Comparison of ENCODE assay signal across 1 cellular context in the genomic region with DNA sequence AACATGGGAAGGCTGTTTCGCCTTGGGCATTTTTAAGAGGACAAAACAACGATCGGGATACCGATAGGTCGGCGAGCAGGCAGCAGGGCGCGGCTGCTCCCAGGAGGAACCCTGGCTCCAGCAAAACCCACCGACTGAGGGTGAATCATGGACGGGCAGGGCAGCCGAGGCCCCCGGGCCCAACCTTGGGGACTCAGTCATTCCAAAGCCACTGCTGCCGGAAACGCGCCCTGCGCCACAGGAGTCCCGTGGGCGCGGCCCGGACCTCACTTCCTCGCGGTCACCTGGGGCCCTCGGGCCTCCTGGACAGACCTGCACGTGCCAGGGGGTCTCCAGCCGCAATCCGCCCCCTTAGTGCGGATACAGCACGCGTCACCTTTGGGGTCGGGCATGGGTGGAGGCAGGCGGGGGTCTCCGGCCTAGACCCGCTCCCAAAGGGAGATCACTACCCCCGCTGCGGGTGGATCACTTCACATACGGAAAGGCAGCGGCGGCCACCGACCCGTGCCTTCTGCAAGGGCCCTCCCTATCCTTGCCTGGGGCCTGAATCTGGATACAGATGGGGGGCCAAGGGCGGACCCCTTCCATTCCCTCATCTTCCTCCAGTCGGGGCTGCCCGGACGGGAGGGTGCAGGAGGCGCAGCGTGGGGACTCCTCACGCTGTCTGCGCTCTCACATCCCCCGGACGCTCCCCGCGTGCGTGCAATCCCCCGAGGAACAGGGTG.
TF ChIP-seq lines count a peak whose summit lies in the region.

No MANE protein-coding gene starts in this region.

TF ChIP-seq in K562, 482 proteins besides CTCF, POLR2A, EP300 and RAD21 (continued from another document and continues in another):
- TF ChIP-seq KLF13 (tag; IDR thresholded peaks at IDR 0.05; ENCODE audit: borderline replicate concordance, low read depth) (peak; percentile 7; the same call in 1 of the 2 replicates), YY1 (IDR thresholded peaks at IDR 0.05; ENCODE audit: borderline replicate concordance in 1 of 3, control insufficient read depth in 1 of 3, extremely low read depth in 1 of 3, insufficient read depth in 3 of 3, insufficient read length in 1 of 3, insufficient replicate concordance in 2 of 3, low read depth in 1 of 3, low read length in 2 of 3) (peak in 1 of 3 experiments; percentile 36), HDAC1 (IDR thresholded peaks at IDR 0.05) (peak in 1 of 2 experiments; percentile 38; a peak in 2 of 4 replicates), GABPB2 (CRISPR knock-in tag; conservative IDR thresholded peaks at IDR 0.05) (no peak), HNRNPL (IDR thresholded peaks at IDR 0.05; ENCODE audit: low read depth, low read length) (peak; percentile 12; the same call in 1 of the 2 replicates), TARDBP (IDR thresholded peaks at IDR 0.05) (no peak), SUPT5H (IDR thresholded peaks at IDR 0.05) (no peak), POLR2AphosphoS2 (IDR thresholded peaks at IDR 0.05; ENCODE audit: low read length) (no peak; the same call in 1 of the 2 replicates), MAFG (tag; conservative IDR thresholded peaks at IDR 0.05) (no peak), MNT (conservative IDR thresholded peaks at IDR 0.05) (peak; percentile 79 to 80), ZFX (CRISPR knock-in tag; IDR thresholded peaks at IDR 0.05) (peak; percentile 80), MYC (IDR thresholded peaks at IDR 0.05; ENCODE audit: low read depth, low read length) (peak; percentile 52), MYC (CRISPR knock-in tag; IDR thresholded peaks at IDR 0.05; ENCODE audit: borderline replicate concordance, low read depth) (peak; percentile 51; the same call in 1 of the 2 replicates), GABPA (tag; conservative IDR thresholded peaks at IDR 0.05; ENCODE audit: low read depth) (peak; percentile 70), PRDM10 (IDR thresholded peaks at IDR 0.05; ENCODE audit: partially characterized antibody) (no peak), CHD1 (IDR thresholded peaks at IDR 0.05; ENCODE audit: low read length) (peak; percentile 91), BCOR (IDR thresholded peaks at IDR 0.05) (peak; percentile 14; the same call in 1 of the 2 replicates), SMAD3 (CRISPR knock-in tag; conservative IDR thresholded peaks at IDR 0.05) (no peak), EP400 (IDR thresholded peaks at IDR 0.05) (peak; percentile 59), GATA2 (CRISPR knock-in tag; IDR thresholded peaks at IDR 0.05) (no peak), ZBTB1 (CRISPR knock-in tag; IDR thresholded peaks at IDR 0.05; ENCODE audit: borderline replicate concordance, low read depth) (peak; percentile 42; the same call in 1 of the 2 replicates), ZNF146 (CRISPR knock-in tag; IDR thresholded peaks at IDR 0.05; ENCODE audit: unreplicated experiment) (no peak), EGR1 (conservative IDR thresholded peaks at IDR 0.05) (peak; percentile 42; the same call in 1 of the 2 replicates), ZNF197 (CRISPR knock-in tag; IDR thresholded peaks at IDR 0.05; ENCODE audit: low read depth) (no peak), MXI1 (IDR thresholded peaks at IDR 0.05; ENCODE audit: low read depth, low read length) (no peak), ZNF175 (CRISPR knock-in tag; IDR thresholded peaks at IDR 0.05; ENCODE audit: low read depth) (no peak), ZNF551 (CRISPR knock-in tag; IDR thresholded peaks at IDR 0.05) (no peak), GTF2A2 (tag; IDR thresholded peaks at IDR 0.05) (no peak), NUFIP1 (IDR thresholded peaks at IDR 0.05; ENCODE audit: partially characterized antibody) (no peak), THAP12 (CRISPR knock-in tag; IDR thresholded peaks at IDR 0.05) (peak; percentile 36; the same call in 1 of the 2 replicates), ZNF282 (CRISPR knock-in tag; IDR thresholded peaks at IDR 0.05) (no peak), IRF2 (CRISPR knock-in tag; IDR thresholded peaks at IDR 0.05) (no peak), RBM25 (IDR thresholded peaks at IDR 0.05; ENCODE audit: low read depth, low read length, severe bottlenecking) (no peak), RBFOX2 (IDR thresholded peaks at IDR 0.05; ENCODE audit: low read depth, low read length) (peak; percentile 78), E2F1 (CRISPR knock-in tag; IDR thresholded peaks at IDR 0.05) (0 out of 2 replicates have a peak, but pooled peaks have one; percentile 37), HCFC1 (IDR thresholded peaks at IDR 0.05; ENCODE audit: low read depth, low read length) (no peak), KAT7 (CRISPR knock-in tag; IDR thresholded peaks at IDR 0.05; ENCODE audit: borderline replicate concordance) (peak; percentile 80; the same call in 1 of the 2 replicates), HES1 (IDR thresholded peaks at IDR 0.05; ENCODE audit: low read depth) (peak; percentile 50), TEAD2 (tag; IDR thresholded peaks at IDR 0.05) (no peak), RBM22 (IDR thresholded peaks at IDR 0.05; ENCODE audit: low read depth, low read length, poor library complexity, severe bottlenecking) (peak; percentile 73), BHLHE40 (IDR thresholded peaks at IDR 0.05; ENCODE audit: low read length) (peak; percentile 93), PCBP1 (IDR thresholded peaks at IDR 0.05; ENCODE audit: low read depth, low read length, poor library complexity, severe bottlenecking) (no peak), KHSRP (IDR thresholded peaks at IDR 0.05) (no peak), OTX1 (CRISPR knock-in tag; IDR thresholded peaks at IDR 0.05) (no peak), ZNF253 (CRISPR knock-in tag; conservative IDR thresholded peaks at IDR 0.05) (no peak), JUN (IDR thresholded peaks at IDR 0.05; ENCODE audit: borderline replicate concordance, low read depth, low read length) (no peak), JUN (CRISPR knock-in tag; IDR thresholded peaks at IDR 0.05; ENCODE audit: borderline replicate concordance) (peak; percentile 47; the same call in 1 of the 2 replicates), POLR2AphosphoS5 (IDR thresholded peaks at IDR 0.05; ENCODE audit: control insufficient read depth, insufficient read depth, low read depth, low read length) (peak; percentile 40; the same call in 1 of the 2 replicates), ZNF589 (CRISPR knock-in tag; IDR thresholded peaks at IDR 0.05; ENCODE audit: low read depth) (no peak), HNRNPLL (IDR thresholded peaks at IDR 0.05; ENCODE audit: low read depth, low read length, poor library complexity, severe bottlenecking) (peak; percentile 71), CCNT2 (IDR thresholded peaks at IDR 0.05; ENCODE audit: borderline replicate concordance, extremely low read depth, insufficient read length, low read depth, low read length) (peak; percentile 16), LCOR (CRISPR knock-in tag; IDR thresholded peaks at IDR 0.05) (0 out of 2 replicates have a peak, but pooled peaks have one; percentile 27), TAF1 (IDR thresholded peaks at IDR 0.05; ENCODE audit: control insufficient read depth, extremely low read depth, insufficient read depth, low read length, severe bottlenecking) (peak; percentile 28), NR4A1 (CRISPR knock-in tag; IDR thresholded peaks at IDR 0.05) (0 out of 2 replicates have a peak, but pooled peaks have one; percentile 41), NR4A1 (tag; IDR thresholded peaks at IDR 0.05) (no peak)
- TF ChIP-seq, protein P1, sequence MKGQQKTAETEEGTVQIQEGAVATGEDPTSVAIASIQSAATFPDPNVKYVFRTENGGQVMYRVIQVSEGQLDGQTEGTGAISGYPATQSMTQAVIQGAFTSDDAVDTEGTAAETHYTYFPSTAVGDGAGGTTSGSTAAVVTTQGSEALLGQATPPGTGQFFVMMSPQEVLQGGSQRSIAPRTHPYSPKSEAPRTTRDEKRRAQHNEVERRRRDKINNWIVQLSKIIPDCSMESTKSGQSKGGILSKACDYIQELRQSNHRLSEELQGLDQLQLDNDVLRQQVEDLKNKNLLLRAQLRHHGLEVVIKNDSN (CRISPR knock-in tag; IDR thresholded peaks at IDR 0.05): peak; percentile 55
- TF ChIP-seq, protein P2, sequence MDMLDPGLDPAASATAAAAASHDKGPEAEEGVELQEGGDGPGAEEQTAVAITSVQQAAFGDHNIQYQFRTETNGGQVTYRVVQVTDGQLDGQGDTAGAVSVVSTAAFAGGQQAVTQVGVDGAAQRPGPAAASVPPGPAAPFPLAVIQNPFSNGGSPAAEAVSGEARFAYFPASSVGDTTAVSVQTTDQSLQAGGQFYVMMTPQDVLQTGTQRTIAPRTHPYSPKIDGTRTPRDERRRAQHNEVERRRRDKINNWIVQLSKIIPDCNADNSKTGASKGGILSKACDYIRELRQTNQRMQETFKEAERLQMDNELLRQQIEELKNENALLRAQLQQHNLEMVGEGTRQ (CRISPR knock-in tag; IDR thresholded peaks at IDR 0.05): peak; percentile 27; the same call in 1 of the 2 replicates
- TF ChIP-seq, protein P3, sequence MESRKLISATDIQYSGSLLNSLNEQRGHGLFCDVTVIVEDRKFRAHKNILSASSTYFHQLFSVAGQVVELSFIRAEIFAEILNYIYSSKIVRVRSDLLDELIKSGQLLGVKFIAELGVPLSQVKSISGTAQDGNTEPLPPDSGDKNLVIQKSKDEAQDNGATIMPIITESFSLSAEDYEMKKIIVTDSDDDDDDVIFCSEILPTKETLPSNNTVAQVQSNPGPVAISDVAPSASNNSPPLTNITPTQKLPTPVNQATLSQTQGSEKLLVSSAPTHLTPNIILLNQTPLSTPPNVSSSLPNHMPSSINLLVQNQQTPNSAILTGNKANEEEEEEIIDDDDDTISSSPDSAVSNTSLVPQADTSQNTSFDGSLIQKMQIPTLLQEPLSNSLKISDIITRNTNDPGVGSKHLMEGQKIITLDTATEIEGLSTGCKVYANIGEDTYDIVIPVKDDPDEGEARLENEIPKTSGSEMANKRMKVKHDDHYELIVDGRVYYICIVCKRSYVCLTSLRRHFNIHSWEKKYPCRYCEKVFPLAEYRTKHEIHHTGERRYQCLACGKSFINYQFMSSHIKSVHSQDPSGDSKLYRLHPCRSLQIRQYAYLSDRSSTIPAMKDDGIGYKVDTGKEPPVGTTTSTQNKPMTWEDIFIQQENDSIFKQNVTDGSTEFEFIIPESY (CRISPR knock-in tag; IDR thresholded peaks at IDR 0.05): no peak
